ENCODE assay signal across 26 cellular contexts in genomic region chr14:28690029-28690683, GRCh38.
"Had no signal": no experiment of that assay in that cellular context is flagged by ENCODE, and none has a peak within 500 bp of the region (broad histone marks: within the 10 kb centered on the region; RNA-seq: fewer than 3 reads in every experiment).

No MANE protein-coding gene starts in this region.

- FAIRE-seq: kidney had no signal

- H3K79me2 ChIP-seq: parathyroid adenoma had no signal

- H3K4me2 ChIP-seq: neural progenitor cell, smooth muscle cell had no signal

- ATAC-seq: activated naive CD4-positive, alpha-beta T cell treated with anti-CD3 and anti-CD28 coated beads, Interleukin-2, amount 50 U/mL, for 72 hours; activated T-cell treated with anti-CD3 and anti-CD28 coated beads, Interleukin-2, amount 50 U/mL, for 72 hours; foreskin keratinocyte; heart left ventricle; left colon; natural killer cell; psoas muscle; upper lobe of right lung had no signal

- H3K9me3 ChIP-seq: breast epithelium, psoas muscle, suprapubic skin, tibial artery, upper lobe of right lung had no signal

- H3K4me1 ChIP-seq: breast epithelium, esophagus muscularis mucosa, foreskin keratinocyte, heart left ventricle, parathyroid adenoma, psoas muscle, suprapubic skin, tibial artery, upper lobe of right lung had no signal

- H3K27ac ChIP-seq: breast epithelium, esophagus muscularis mucosa, foreskin keratinocyte, heart left ventricle, neural progenitor cell, parathyroid adenoma, psoas muscle, suprapubic skin, tibial artery, upper lobe of right lung had no signal

- H3K36me3 ChIP-seq: breast epithelium, esophagus muscularis mucosa, heart left ventricle, neural progenitor cell, suprapubic skin, tibial artery, upper lobe of right lung had no signal

- H3K4me3 ChIP-seq: breast epithelium, esophagus muscularis mucosa, heart left ventricle, neural progenitor cell, psoas muscle, smooth muscle cell, suprapubic skin, tibial artery, upper lobe of right lung had no signal

- H2AFZ ChIP-seq: neural progenitor cell, parathyroid adenoma had no signal

- H3K9ac ChIP-seq: neural progenitor cell, parathyroid adenoma had no signal

- DNase-seq: activated CD4-positive, alpha-beta T cell treated with anti-CD3 and anti-CD28 coated beads for 4 hours; activated CD4-positive, alpha-beta T cell treated with anti-CD3 and anti-CD28 coated beads, Interleukin-2, amount 50 U/mL, for 4 hours; activated naive CD4-positive, alpha-beta T cell; activated T-cell treated with anti-CD3 and anti-CD28 coated beads for 4 hours; activated T-cell treated with anti-CD3 and anti-CD28 coated beads, Interleukin-2, amount 50 U/mL, for 72 hours; central memory CD4-positive, alpha-beta T cell; foreskin keratinocyte; heart left ventricle; hypothalamus; immature natural killer cell; kidney; left colon; natural killer cell; occipital lobe; psoas muscle; stimulated activated CD4-positive, alpha-beta T cell treated with anti-CD3 and anti-CD28 coated beads, Interleukin-1b, Interleukin-23, amount 100 ng/mL, for 48 hours; stimulated activated naive CD4-positive, alpha-beta T cell; tibial artery; upper lobe of right lung had no signal

- H3K27me3 ChIP-seq: breast epithelium, esophagus muscularis mucosa, foreskin keratinocyte, heart left ventricle, neural progenitor cell, suprapubic skin, tibial artery, upper lobe of right lung had no signal
